2 cellular contexts compared by ENCODE assay signal in genomic region chr2:230335461-230335863, GRCh38.
TF ChIP-seq lines count a peak whose summit lies in the region.

No MANE protein-coding gene starts in this region.

TF ChIP-seq in SK-N-SH, 30 proteins besides CTCF, POLR2A, EP300 and RAD21:
- TF ChIP-seq, protein P1, sequence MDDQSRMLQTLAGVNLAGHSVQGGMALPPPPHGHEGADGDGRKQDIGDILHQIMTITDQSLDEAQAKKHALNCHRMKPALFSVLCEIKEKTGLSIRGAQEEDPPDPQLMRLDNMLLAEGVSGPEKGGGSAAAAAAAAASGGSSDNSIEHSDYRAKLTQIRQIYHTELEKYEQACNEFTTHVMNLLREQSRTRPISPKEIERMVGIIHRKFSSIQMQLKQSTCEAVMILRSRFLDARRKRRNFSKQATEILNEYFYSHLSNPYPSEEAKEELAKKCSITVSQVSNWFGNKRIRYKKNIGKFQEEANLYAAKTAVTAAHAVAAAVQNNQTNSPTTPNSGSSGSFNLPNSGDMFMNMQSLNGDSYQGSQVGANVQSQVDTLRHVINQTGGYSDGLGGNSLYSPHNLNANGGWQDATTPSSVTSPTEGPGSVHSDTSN (IDR thresholded peaks at IDR 0.05): no peak
- no peak for TF ChIP-seq YY1 (IDR thresholded peaks at IDR 0.05; ENCODE audit: low read depth)
- TF ChIP-seq RFX5 (IDR thresholded peaks at IDR 0.05; ENCODE audit: low read length): no peak
- no peak for TF ChIP-seq GABPA (IDR thresholded peaks at IDR 0.05; ENCODE audit: low read depth)
- TF ChIP-seq, protein P2, sequence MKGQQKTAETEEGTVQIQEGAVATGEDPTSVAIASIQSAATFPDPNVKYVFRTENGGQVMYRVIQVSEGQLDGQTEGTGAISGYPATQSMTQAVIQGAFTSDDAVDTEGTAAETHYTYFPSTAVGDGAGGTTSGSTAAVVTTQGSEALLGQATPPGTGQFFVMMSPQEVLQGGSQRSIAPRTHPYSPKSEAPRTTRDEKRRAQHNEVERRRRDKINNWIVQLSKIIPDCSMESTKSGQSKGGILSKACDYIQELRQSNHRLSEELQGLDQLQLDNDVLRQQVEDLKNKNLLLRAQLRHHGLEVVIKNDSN (IDR thresholded peaks at IDR 0.05; ENCODE audit: borderline replicate concordance, low read depth): no peak
- no peak for TF ChIP-seq IRF3 (IDR thresholded peaks at IDR 0.05; ENCODE audit: low read depth, low read length)
- TF ChIP-seq TCF12 (IDR thresholded peaks at IDR 0.05): no peak
- no peak for TF ChIP-seq GATA2 (CRISPR knock-in tag; IDR thresholded peaks at IDR 0.05)
- TF ChIP-seq JUND (IDR thresholded peaks at IDR 0.05): no peak
- no peak for TF ChIP-seq MXI1 (IDR thresholded peaks at IDR 0.05; ENCODE audit: low read depth, low read length)
- no peak for TF ChIP-seq RXRA (IDR thresholded peaks at IDR 0.05; ENCODE audit: borderline replicate concordance, low read depth)
- no peak for TF ChIP-seq SMC3 (IDR thresholded peaks at IDR 0.05; ENCODE audit: low read depth, low read length)
- no peak for TF ChIP-seq TAF1 (IDR thresholded peaks at IDR 0.05; ENCODE audit: borderline replicate concordance, low read depth, low read length)
- TF ChIP-seq RCOR1 (IDR thresholded peaks at IDR 0.05; ENCODE audit: low read length): no peak
- TF ChIP-seq, protein P3, sequence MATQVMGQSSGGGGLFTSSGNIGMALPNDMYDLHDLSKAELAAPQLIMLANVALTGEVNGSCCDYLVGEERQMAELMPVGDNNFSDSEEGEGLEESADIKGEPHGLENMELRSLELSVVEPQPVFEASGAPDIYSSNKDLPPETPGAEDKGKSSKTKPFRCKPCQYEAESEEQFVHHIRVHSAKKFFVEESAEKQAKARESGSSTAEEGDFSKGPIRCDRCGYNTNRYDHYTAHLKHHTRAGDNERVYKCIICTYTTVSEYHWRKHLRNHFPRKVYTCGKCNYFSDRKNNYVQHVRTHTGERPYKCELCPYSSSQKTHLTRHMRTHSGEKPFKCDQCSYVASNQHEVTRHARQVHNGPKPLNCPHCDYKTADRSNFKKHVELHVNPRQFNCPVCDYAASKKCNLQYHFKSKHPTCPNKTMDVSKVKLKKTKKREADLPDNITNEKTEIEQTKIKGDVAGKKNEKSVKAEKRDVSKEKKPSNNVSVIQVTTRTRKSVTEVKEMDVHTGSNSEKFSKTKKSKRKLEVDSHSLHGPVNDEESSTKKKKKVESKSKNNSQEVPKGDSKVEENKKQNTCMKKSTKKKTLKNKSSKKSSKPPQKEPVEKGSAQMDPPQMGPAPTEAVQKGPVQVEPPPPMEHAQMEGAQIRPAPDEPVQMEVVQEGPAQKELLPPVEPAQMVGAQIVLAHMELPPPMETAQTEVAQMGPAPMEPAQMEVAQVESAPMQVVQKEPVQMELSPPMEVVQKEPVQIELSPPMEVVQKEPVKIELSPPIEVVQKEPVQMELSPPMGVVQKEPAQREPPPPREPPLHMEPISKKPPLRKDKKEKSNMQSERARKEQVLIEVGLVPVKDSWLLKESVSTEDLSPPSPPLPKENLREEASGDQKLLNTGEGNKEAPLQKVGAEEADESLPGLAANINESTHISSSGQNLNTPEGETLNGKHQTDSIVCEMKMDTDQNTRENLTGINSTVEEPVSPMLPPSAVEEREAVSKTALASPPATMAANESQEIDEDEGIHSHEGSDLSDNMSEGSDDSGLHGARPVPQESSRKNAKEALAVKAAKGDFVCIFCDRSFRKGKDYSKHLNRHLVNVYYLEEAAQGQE (IDR thresholded peaks at IDR 0.05; ENCODE audit: low read depth, low read length): no peak
- no peak for TF ChIP-seq FOSL2 (IDR thresholded peaks at IDR 0.05; ENCODE audit: borderline replicate concordance, low read depth)
- TF ChIP-seq CHD2 (IDR thresholded peaks at IDR 0.05; ENCODE audit: low read length, partially characterized antibody): no peak

TF ChIP-seq in GM12878, 131 proteins besides CTCF, POLR2A, EP300 and RAD21:
- TF ChIP-seq SRF (IDR thresholded peaks at IDR 0.05; ENCODE audit: low read depth in 2 of 2, low read length in 2 of 2) (no peak), MTA2 (IDR thresholded peaks at IDR 0.05; ENCODE audit: low read depth) (no peak), RELB (IDR thresholded peaks at IDR 0.05; ENCODE audit: low read depth) (no peak), CEBPB (IDR thresholded peaks at IDR 0.05; ENCODE audit: borderline replicate concordance in 1 of 2, low read depth in 2 of 2, low read length in 2 of 2) (no peak), SPI1 (IDR thresholded peaks at IDR 0.05; ENCODE audit: borderline replicate concordance, insufficient read depth, low read depth, low read length) (no peak), TCF12 (IDR thresholded peaks at IDR 0.05; ENCODE audit: low read depth, low read length) (no peak), SUZ12 (IDR thresholded peaks at IDR 0.05; ENCODE audit: unreplicated experiment) (no peak), ZZZ3 (IDR thresholded peaks at IDR 0.05; ENCODE audit: control insufficient read depth, insufficient read length, low read depth) (no peak), ZNF217 (IDR thresholded peaks at IDR 0.05) (no peak), GABPA (IDR thresholded peaks at IDR 0.05; ENCODE audit: low read depth) (no peak), HDAC2 (IDR thresholded peaks at IDR 0.05) (no peak), JUNB (IDR thresholded peaks at IDR 0.05) (no peak), ZBTB40 (IDR thresholded peaks at IDR 0.05; ENCODE audit: borderline replicate concordance) (no peak), SKIL (IDR thresholded peaks at IDR 0.05; ENCODE audit: low read depth, poor library complexity, severe bottlenecking) (no peak)
- TF ChIP-seq, protein P4, sequence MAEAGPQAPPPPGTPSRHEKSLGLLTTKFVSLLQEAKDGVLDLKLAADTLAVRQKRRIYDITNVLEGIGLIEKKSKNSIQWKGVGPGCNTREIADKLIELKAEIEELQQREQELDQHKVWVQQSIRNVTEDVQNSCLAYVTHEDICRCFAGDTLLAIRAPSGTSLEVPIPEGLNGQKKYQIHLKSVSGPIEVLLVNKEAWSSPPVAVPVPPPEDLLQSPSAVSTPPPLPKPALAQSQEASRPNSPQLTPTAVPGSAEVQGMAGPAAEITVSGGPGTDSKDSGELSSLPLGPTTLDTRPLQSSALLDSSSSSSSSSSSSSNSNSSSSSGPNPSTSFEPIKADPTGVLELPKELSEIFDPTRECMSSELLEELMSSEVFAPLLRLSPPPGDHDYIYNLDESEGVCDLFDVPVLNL (IDR thresholded peaks at IDR 0.05; ENCODE audit: low read depth, low read length): no peak
- TF ChIP-seq, protein P5, sequence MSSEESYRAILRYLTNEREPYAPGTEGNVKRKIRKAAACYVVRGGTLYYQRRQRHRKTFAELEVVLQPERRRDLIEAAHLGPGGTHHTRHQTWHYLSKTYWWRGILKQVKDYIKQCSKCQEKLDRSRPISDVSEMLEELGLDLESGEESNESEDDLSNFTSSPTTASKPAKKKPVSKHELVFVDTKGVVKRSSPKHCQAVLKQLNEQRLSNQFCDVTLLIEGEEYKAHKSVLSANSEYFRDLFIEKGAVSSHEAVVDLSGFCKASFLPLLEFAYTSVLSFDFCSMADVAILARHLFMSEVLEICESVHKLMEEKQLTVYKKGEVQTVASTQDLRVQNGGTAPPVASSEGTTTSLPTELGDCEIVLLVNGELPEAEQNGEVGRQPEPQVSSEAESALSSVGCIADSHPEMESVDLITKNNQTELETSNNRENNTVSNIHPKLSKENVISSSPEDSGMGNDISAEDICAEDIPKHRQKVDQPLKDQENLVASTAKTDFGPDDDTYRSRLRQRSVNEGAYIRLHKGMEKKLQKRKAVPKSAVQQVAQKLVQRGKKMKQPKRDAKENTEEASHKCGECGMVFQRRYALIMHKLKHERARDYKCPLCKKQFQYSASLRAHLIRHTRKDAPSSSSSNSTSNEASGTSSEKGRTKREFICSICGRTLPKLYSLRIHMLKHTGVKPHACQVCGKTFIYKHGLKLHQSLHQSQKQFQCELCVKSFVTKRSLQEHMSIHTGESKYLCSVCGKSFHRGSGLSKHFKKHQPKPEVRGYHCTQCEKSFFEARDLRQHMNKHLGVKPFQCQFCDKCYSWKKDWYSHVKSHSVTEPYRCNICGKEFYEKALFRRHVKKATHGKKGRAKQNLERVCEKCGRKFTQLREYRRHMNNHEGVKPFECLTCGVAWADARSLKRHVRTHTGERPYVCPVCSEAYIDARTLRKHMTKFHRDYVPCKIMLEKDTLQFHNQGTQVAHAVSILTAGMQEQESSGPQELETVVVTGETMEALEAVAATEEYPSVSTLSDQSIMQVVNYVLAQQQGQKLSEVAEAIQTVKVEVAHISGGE (CRISPR knock-in tag; IDR thresholded peaks at IDR 0.05): no peak
- TF ChIP-seq, protein P6, sequence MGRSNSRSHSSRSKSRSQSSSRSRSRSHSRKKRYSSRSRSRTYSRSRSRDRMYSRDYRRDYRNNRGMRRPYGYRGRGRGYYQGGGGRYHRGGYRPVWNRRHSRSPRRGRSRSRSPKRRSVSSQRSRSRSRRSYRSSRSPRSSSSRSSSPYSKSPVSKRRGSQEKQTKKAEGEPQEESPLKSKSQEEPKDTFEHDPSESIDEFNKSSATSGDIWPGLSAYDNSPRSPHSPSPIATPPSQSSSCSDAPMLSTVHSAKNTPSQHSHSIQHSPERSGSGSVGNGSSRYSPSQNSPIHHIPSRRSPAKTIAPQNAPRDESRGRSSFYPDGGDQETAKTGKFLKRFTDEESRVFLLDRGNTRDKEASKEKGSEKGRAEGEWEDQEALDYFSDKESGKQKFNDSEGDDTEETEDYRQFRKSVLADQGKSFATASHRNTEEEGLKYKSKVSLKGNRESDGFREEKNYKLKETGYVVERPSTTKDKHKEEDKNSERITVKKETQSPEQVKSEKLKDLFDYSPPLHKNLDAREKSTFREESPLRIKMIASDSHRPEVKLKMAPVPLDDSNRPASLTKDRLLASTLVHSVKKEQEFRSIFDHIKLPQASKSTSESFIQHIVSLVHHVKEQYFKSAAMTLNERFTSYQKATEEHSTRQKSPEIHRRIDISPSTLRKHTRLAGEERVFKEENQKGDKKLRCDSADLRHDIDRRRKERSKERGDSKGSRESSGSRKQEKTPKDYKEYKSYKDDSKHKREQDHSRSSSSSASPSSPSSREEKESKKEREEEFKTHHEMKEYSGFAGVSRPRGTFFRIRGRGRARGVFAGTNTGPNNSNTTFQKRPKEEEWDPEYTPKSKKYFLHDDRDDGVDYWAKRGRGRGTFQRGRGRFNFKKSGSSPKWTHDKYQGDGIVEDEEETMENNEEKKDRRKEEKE (IDR thresholded peaks at IDR 0.05): no peak
- TF ChIP-seq, protein P7, sequence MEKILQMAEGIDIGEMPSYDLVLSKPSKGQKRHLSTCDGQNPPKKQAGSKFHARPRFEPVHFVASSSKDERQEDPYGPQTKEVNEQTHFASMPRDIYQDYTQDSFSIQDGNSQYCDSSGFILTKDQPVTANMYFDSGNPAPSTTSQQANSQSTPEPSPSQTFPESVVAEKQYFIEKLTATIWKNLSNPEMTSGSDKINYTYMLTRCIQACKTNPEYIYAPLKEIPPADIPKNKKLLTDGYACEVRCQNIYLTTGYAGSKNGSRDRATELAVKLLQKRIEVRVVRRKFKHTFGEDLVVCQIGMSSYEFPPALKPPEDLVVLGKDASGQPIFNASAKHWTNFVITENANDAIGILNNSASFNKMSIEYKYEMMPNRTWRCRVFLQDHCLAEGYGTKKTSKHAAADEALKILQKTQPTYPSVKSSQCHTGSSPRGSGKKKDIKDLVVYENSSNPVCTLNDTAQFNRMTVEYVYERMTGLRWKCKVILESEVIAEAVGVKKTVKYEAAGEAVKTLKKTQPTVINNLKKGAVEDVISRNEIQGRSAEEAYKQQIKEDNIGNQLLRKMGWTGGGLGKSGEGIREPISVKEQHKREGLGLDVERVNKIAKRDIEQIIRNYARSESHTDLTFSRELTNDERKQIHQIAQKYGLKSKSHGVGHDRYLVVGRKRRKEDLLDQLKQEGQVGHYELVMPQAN (conservative IDR thresholded peaks at IDR 0.05): no peak
